Comparison of ENCODE assay signal across 34 cellular contexts in the genomic region with DNA sequence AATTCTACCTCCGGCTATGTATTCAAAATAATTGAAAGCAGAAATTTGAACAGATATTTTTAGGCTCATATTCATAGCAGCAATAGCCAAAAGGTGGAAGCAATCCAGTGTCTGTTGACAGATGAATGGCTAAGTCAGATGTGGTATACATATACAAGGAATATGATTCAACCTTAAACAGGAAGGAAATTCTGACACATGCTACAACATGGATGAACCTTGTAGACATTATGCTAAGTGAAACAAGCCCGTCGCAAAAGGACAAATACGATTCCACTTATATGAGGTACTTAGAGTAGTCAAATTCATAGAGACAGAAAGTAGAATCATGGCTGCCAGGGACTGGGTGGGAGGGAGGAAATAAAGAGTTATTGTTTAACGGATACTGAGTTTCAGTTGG.
"Had no signal": no experiment of that assay in that cellular context is flagged by ENCODE, and none has a peak within 500 bp of the region (broad histone marks: within the 10 kb centered on the region; RNA-seq: fewer than 3 reads in every experiment).

No MANE protein-coding gene starts in this region.

- H3K4me2 ChIP-seq: hepatocyte had no signal

- H3K36me3 ChIP-seq: adrenal gland, ascending aorta, esophagus muscularis mucosa, gastrocnemius medialis, pancreas, prostate gland, suprapubic skin, tibial nerve, WERI-Rb-1 had no signal

- H3K4me3 ChIP-seq: adrenal gland, ascending aorta, coronary artery, esophagus muscularis mucosa, gastrocnemius medialis, hepatocyte, pancreas, prostate gland, skin epidermis, suprapubic skin, tibial nerve had no signal

- H3K27me3 ChIP-seq: adrenal gland, ascending aorta, esophagus muscularis mucosa, gastrocnemius medialis, hepatocyte, pancreas, suprapubic skin, tibial nerve had no signal

- H3K27me3 Mint-ChIP-seq: activated CD8-positive, alpha-beta T cell treated with anti-CD3 and anti-CD28 coated beads for 36 hours; activated naive CD8-positive, alpha-beta T cell treated with anti-CD3 and anti-CD28 coated beads for 36 hours had no signal

- H2AFZ ChIP-seq: hepatocyte had no signal

- ATAC-seq: activated CD8-positive, alpha-beta T cell treated with anti-CD3 and anti-CD28 coated beads for 36 hours; gastrocnemius medialis; left cardiac atrium; left ventricle myocardium superior; pancreas; sciatic nerve had no signal

- H3K4me1 ChIP-seq: gastrocnemius medialis, pancreas had no signal

- H3K79me2 ChIP-seq: hepatocyte had no signal

- H3K36me3 Mint-ChIP-seq: activated naive CD8-positive, alpha-beta T cell treated with anti-CD3 and anti-CD28 coated beads for 36 hours; brain; mesothelial cell of epicardium had no signal

- H3K27ac Mint-ChIP-seq: activated CD8-positive, alpha-beta T cell treated with anti-CD3 and anti-CD28 coated beads for 36 hours; activated naive CD8-positive, alpha-beta T cell treated with anti-CD3 and anti-CD28 coated beads for 36 hours; brain; mesothelial cell of epicardium; naive B cell; nephron progenitor cell had no signal

- H3K27ac ChIP-seq: adrenal gland, ascending aorta, coronary artery, esophagus muscularis mucosa, gastrocnemius medialis, hepatocyte, pancreas, prostate gland, skin epidermis, suprapubic skin, WERI-Rb-1 had no signal

- H3K9me3 Mint-ChIP-seq: activated CD8-positive, alpha-beta T cell treated with anti-CD3 and anti-CD28 coated beads for 36 hours; activated naive CD8-positive, alpha-beta T cell treated with anti-CD3 and anti-CD28 coated beads for 36 hours; brain; mesothelial cell of epicardium; naive B cell; nephron progenitor cell had no signal

- H3K9me3 ChIP-seq: adrenal gland, ascending aorta, esophagus muscularis mucosa, gastrocnemius medialis, pancreas, prostate gland, suprapubic skin, tibial nerve had no signal

- H3K4me3 Mint-ChIP-seq: activated CD8-positive, alpha-beta T cell treated with anti-CD3 and anti-CD28 coated beads for 36 hours; activated naive CD8-positive, alpha-beta T cell treated with anti-CD3 and anti-CD28 coated beads for 36 hours; brain; mesothelial cell of epicardium; naive B cell; nephron progenitor cell had no signal

- FAIRE-seq: keratinocyte, pancreas, TTC549 had no signal

- DNase-seq: activated CD4-positive, alpha-beta T cell treated with anti-CD3 and anti-CD28 coated beads, Interleukin-2, amount 50 U/mL, for 1 hour; activated CD4-positive, CD25-positive, alpha-beta regulatory T cell treated with anti-CD3 and anti-CD28 coated beads, Interleukin-2, amount 50 U/mL, for 72 hours; activated CD8-positive, alpha-beta T cell treated with anti-CD3 and anti-CD28 coated beads for 36 hours; activated effector memory CD4-positive, alpha-beta T cell treated with Interleukin-2 at 50 U/mL for 16 hours; activated naive CD4-positive, alpha-beta T cell treated with Interleukin-2 at 50 U/mL for 16 hours; activated naive CD8-positive, alpha-beta T cell treated with anti-CD3 and anti-CD28 coated beads for 36 hours; activated T-cell treated with anti-CD3 and anti-CD28 coated beads, Interleukin-2, amount 50 U/mL, for 48 hours; adrenal gland; gastrocnemius medialis; glutamatergic neuron; left cardiac atrium; left ventricle myocardium superior; mammary epithelial cell; naive B cell; nephron progenitor cell; pancreas; retina; stimulated activated CD4-positive, alpha-beta T cell treated with anti-CD3 and anti-CD28 coated beads, Interleukin-12 subunit alpha, Interleukin-12 subunit beta, amount 100 ng/mL, for 4 hours; stimulated activated CD4-positive, alpha-beta T cell treated with anti-CD3 and anti-CD28 coated beads, Interleukin-4, amount 100 ng/mL, for 1 hour; T-helper 1 cell; WERI-Rb-1 had no signal
